In the genomic region with DNA sequence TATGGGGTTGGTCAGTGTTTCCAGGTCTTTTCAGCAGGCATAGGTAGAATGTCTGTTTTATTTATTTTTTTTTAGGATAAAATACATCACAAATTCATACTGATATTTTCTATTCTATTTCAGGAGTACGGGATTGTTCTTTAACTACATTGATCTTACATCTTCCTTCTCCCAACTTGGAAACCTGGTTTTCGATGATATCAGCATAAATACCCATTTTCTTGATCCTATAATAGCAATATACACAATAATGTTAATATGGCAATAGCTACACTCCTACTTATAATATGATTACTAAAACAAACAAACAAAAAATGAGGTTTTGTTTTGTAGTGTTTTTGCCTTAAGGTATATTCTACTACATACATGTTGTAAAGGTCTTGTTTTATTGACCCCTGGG, we compare ENCODE assay signal across 7 cellular contexts.
"Had no signal": no experiment of that assay in that cellular context is flagged by ENCODE, and none has a peak within 500 bp of the region (broad histone marks: within the 10 kb centered on the region; RNA-seq: fewer than 3 reads in every experiment).

No MANE protein-coding gene starts in this region.

- ATAC-seq: K562 had no signal

- H3K9ac ChIP-seq: KMS-11 had no signal

- DNase-seq: KBM-7, KG1 had no signal

- H3K27ac ChIP-seq: HL-60, KMS-11 had no signal

- H3K36me3 Mint-ChIP-seq: IgD-negative memory B cell had no signal

- FAIRE-seq: HTR-8/SVneo, K562 had no signal

- H3K4me3 ChIP-seq: K562 had no signal

- H3K4me2 ChIP-seq: KMS-11 had no signal

- H3K27me3 Mint-ChIP-seq: IgD-negative memory B cell had no signal

- H3K27ac Mint-ChIP-seq: IgD-negative memory B cell had no signal

- H3K4me3 Mint-ChIP-seq: IgD-negative memory B cell had no signal
